8 cellular contexts compared by ENCODE assay signal in genomic region chr14:23095196-23096108, GRCh38. TPM values are rescaled to one million over a fixed set of nuclear protein-coding genes. Genes with fewer than 3 reads are reported as not detected.
DNase-seq lines count a peak whose midpoint lies in the region; ATAC-seq and TF ChIP-seq lines count a peak whose summit lies in the region.

Gene C14orf119 (plus strand): TSS chr14:23095505. CDS start chr14:23097659, 2,154 bp downstream.

- no peaks in the 10 kb centered on the region for H3K9me2 ChIP-seq in GM23338 (ENCODE audit: insufficient read depth)

- H3K27ac Mint-ChIP-seq in GM23338 (no peak within 1 kb of the TSS), osteocyte (ENCODE audit: unreplicated experiment) (no peak within 1 kb of the TSS)

- H3K4me1 Mint-ChIP-seq in GM23338 (peaks cover 17% of the 10 kb centered on the region), osteocyte (ENCODE audit: unreplicated experiment) (peaks cover 18% of the 10 kb centered on the region)

- peak; percentile 84 for ATAC-seq in GM23338

- peaks cover 5% of the 10 kb centered on the region for H3K27me3 Mint-ChIP-seq in GM23338 (ENCODE audit: insufficient read depth, low read depth, poor library complexity)
- no peaks in the 10 kb centered on the region for H3K27me3 Mint-ChIP-seq in osteocyte (ENCODE audit: unreplicated experiment)

- H4K20me1 ChIP-seq in GM23338 (replicated peaks; ENCODE audit: insufficient read depth) = peaks cover 41% of the 10 kb centered on the region

- no peak within 1 kb of the TSS for H2AFZ ChIP-seq in GM23338

- H3F3A ChIP-seq in GM23338 (replicated peaks; ENCODE audit: low read depth) = no peaks in the 10 kb centered on the region

- H3K27ac ChIP-seq in GM23338 (ENCODE audit: low read depth) = peak within 1 kb of the TSS; percentile 72

- peak within 1 kb of the TSS; percentile 84 for H3K4me3 ChIP-seq in GM23338

- H3K36me3 ChIP-seq in GM23338 (ENCODE audit: insufficient read depth) = peaks cover 30% of the 10 kb centered on the region; the same call in 1 of the 2 replicates

- H3K79me2 ChIP-seq in GM23338 (replicated peaks; ENCODE audit: insufficient read depth) = peaks cover 73% of the 10 kb centered on the region

- no peaks in the 10 kb centered on the region for H3K27me3 ChIP-seq in GM23338 (ENCODE audit: insufficient read depth)

- DNase-seq in G401 (ENCODE audit: low spot score) (peak; percentile 99), GM23338 (ENCODE audit: low spot score) (peak; percentile 100), LoVo (ENCODE audit: low spot score) (peak; percentile 99), globus pallidus (ENCODE audit: low spot score) (peak; percentile 100), osteocyte (ENCODE audit: extremely low spot score, unreplicated experiment) (peak; percentile 100), NCI-H1694 (lab: John Stamatoyannopoulos, UW) (no peak), GF-D8 (lab: John Stamatoyannopoulos, UW) (no peak)
- DNase-seq in activated effector memory CD4-positive, alpha-beta T cell treated with Interleukin-2 at 50 U/mL for 16 hours = peak; percentile 99

- H3K4me3 Mint-ChIP-seq in GM23338 = no peak within 1 kb of the TSS
- H3K4me3 Mint-ChIP-seq in osteocyte (ENCODE audit: unreplicated experiment) = no peak within 1 kb of the TSS

- H3K9me3 Mint-ChIP-seq in GM23338 = no peaks in the 10 kb centered on the region
- H3K9me3 Mint-ChIP-seq in osteocyte (ENCODE audit: unreplicated experiment) = no peaks in the 10 kb centered on the region

- peaks cover 14% of the 10 kb centered on the region for H3K4me1 ChIP-seq in GM23338 (ENCODE audit: insufficient read depth)

- in situ Hi-C loops in G401 (cut with HindIII; ENCODE audit: low sequenced_read_pairs) = no loop called here

- peak within 1 kb of the TSS; percentile 92 for H3K4me2 ChIP-seq in GM23338

- H3K36me3 Mint-ChIP-seq in GM23338 (ENCODE audit: low read depth) (peaks cover 48% of the 10 kb centered on the region), osteocyte (ENCODE audit: unreplicated experiment) (peaks cover 40% of the 10 kb centered on the region)

- no peak for TF ChIP-seq CTCF in GM23338 (conservative IDR thresholded peaks at IDR 0.05; ENCODE audit: low read depth in 2 of 2)
- TF ChIP-seq CTCF in osteocyte (IDR thresholded peaks at IDR 0.05) = no peak

TF ChIP-seq in GM23338, 12 proteins besides CTCF, POLR2A, EP300 and RAD21:
- TF ChIP-seq ZNF114 (CRISPR knock-in tag; IDR thresholded peaks at IDR 0.05) (no peak), CREB1 (CRISPR knock-in tag; IDR thresholded peaks at IDR 0.05; ENCODE audit: low read depth) (peak; percentile 57), POLR2AphosphoS5 (IDR thresholded peaks at IDR 0.05; ENCODE audit: low read depth) (peak; percentile 55)

RNA-seq across cellular contexts. Expression of gene C14orf119, which starts in this region (rescaled TPM):
- total RNA-seq in G401 (2014; rRNA removed; shearing (Covaris generic)) = 53.7 and 55.2 TPM in 2 replicates
- total RNA-seq in GM23338 (2014; rRNA removed; shearing (Covaris generic)) = 49.4 and 57.4 TPM in 2 replicates
- 114 and 118 TPM in 2 replicates for polyA plus RNA-seq in GM23338 (2016; fragmentation: Nextera tagmentation; extraction: Ambion mirVana)
- total RNA-seq in osteocyte = 51.8 and 61.3 TPM in 2 replicates

Comparison
In these comparisons a context has a peak if more than half of its experiments do, and no peak if none do; other contexts are left out.
1. DNase-seq: peak in G401 (single experiment), GM23338 (single experiment), LoVo (single experiment), activated effector memory CD4-positive, alpha-beta T cell treated with Interleukin-2 at 50 U/mL for 16 hours (single experiment), globus pallidus (single experiment) and osteocyte (single experiment); none in NCI-H1694 (single experiment) and GF-D8 (single experiment).